ENCODE assay signal across 30 cellular contexts in genomic region chr12:8455727-8456360, GRCh38. TPM values are rescaled to one million over a fixed set of nuclear protein-coding genes. Genes with fewer than 3 reads are reported as not detected.
DNase-seq lines count a peak whose midpoint lies in the region; ATAC-seq, FAIRE-seq and TF ChIP-seq lines count a peak whose summit lies in the region.
"Had no signal": no experiment of that assay in that cellular context is flagged by ENCODE, and none has a peak within 500 bp of the region (broad histone marks: within the 10 kb centered on the region; RNA-seq: fewer than 3 reads in every experiment).

Gene CLEC6A (plus strand): TSS chr12:8455962. CDS start chr12:8456112, 150 bp downstream.

- H4K20me1 ChIP-seq in MM.1S (ENCODE audit: insufficient read depth, low read length) (no peaks in the 10 kb centered on the region), H1 (replicated peaks in 1 of 2; ENCODE audit: control insufficient read depth in 1 of 2, insufficient read depth in 2 of 2, low read length in 2 of 2) (no peaks in the 10 kb centered on the region)
- H4K20me1 ChIP-seq: BLaER1 had no signal

- H3F3A ChIP-seq in MM.1S (ENCODE audit: insufficient read depth, low read length) = no peaks in the 10 kb centered on the region

- H2AFZ ChIP-seq in MM.1S (ENCODE audit: low read length) = no peak within 1 kb of the TSS
- no peak within 1 kb of the TSS for H2AFZ ChIP-seq in H1 (ENCODE audit: low read length)

- peak within 1 kb of the TSS; percentile 91 for H2BK120ac ChIP-seq in H1 (replicated peaks; ENCODE audit: low read depth, low read length)

- 71% methylated on average over 2 of the region's 2 CpGs; no CpG with 5 or more reads in 1 of the 2 experiments for WGBS in H1 (ENCODE audit: extremely low coverage in 1 of 2, insufficient coverage in 1 of 2, insufficient read length in 1 of 2, insufficient replicate concordance in 2 of 2, low coverage in 1 of 2, low lambda C conversion rate in 2 of 2, missing lambda C conversion rate in 1 of 2), 2 experiments

- DNase-seq in CD14-positive monocyte (ENCODE audit: low spot score) (no peak), MM.1S (no peak), H1 (ENCODE audit: low read depth in 1 of 2, low spot score in 2 of 2) (no peak), NCI-H2171 (lab: John Stamatoyannopoulos, UW) (no peak)
- DNase-seq in effector CD4-positive, alpha-beta T cell = no peak
- DNase-seq: activated CD4-positive, CD25-positive, alpha-beta regulatory T cell; body of pancreas; foreskin fibroblast; hypothalamus; mammary epithelial cell; NCI-H1092; NCI-H2107; NCI-H524; OCI-M1; SJCRH30; stimulated activated CD4-positive, alpha-beta T cell treated with anti-CD3 and anti-CD28 coated beads, Interleukin-2, amount 100 ng/mL, for 48 hours had no signal

- TF ChIP-seq CTCF in CD14-positive monocyte (IDR thresholded peaks at IDR 0.05) = no peak
- no peak for TF ChIP-seq CTCF in MM.1S (IDR thresholded peaks at IDR 0.05; ENCODE audit: low read length)
- no peak for TF ChIP-seq CTCF in H1 (IDR thresholded peaks at IDR 0.05; ENCODE audit: control extremely low read depth in 1 of 3, insufficient read depth in 1 of 3, low read depth in 1 of 3, low read length in 3 of 3)

- H4K91ac ChIP-seq in H1 (replicated peaks; ENCODE audit: insufficient read length, low read length) = no peak within 1 kb of the TSS

- H3K4me1 ChIP-seq in MM.1S (ENCODE audit: low read length) (0 out of 2 replicates have a peak, but pooled peaks cover 6% of the 10 kb centered on the region), H1 (replicated peaks in 1 of 4; ENCODE audit: control insufficient read depth in 3 of 4, insufficient read depth in 4 of 4, low read length in 3 of 4) (peaks cover 0 to 4% (median under 1%) of the 10 kb centered on the region in 4 experiments; a peak in 3 of 7 replicates)
- H3K4me1 ChIP-seq: BLaER1, body of pancreas, suprapubic skin had no signal

- peaks cover 0 to 3% (median 1%) of the 10 kb centered on the region in 3 donors for H3K27me3 Mint-ChIP-seq in CD14-positive monocyte (ENCODE audit: low read depth in 3 of 3)

- peak within 1 kb of the TSS; percentile 96 to 99 (median 97) for H3K27ac Mint-ChIP-seq in CD14-positive monocyte
- H3K27ac Mint-ChIP-seq: activated naive CD8-positive, alpha-beta T cell; natural killer cell treated with Interleukin-12 subunit alpha and Interleukin-12 subunit beta and Interleukin-15 and Interleukin-18, amount 100 ng/mL, for 72 hours; T-helper 2 cell treated with Interferon-gamma antibody and Interleukin-4, amounts not matched to agents 5 μg/mL and 100 μg/mL, for 36 hours had no signal

- no peaks in the 10 kb centered on the region for H3K36me3 ChIP-seq in MM.1S (replicated peaks; ENCODE audit: insufficient read depth, low read length)
- H3K36me3 ChIP-seq in H1 (ENCODE audit: control insufficient read depth in 2 of 4, insufficient read depth in 4 of 4, low read length in 3 of 4) = no peaks in the 10 kb centered on the region
- H3K36me3 ChIP-seq: BLaER1, SJCRH30, suprapubic skin had no signal

- no peak within 1 kb of the TSS for H4K8ac ChIP-seq in H1 (ENCODE audit: extremely low read depth, insufficient read depth, low read length)

- H3K9ac ChIP-seq in MM.1S (ENCODE audit: low read length) (no peak within 1 kb of the TSS), H1 (replicated peaks in 1 of 4; ENCODE audit: extremely low read depth in 1 of 4, low read depth in 3 of 4, low read length in 3 of 4) (no peak within 1 kb of the TSS)
- H3K9ac ChIP-seq: BLaER1 had no signal

- no peaks in the 10 kb centered on the region for H3K9me2 ChIP-seq in MM.1S (replicated peaks; ENCODE audit: insufficient read depth, low read length)

- peaks cover 6 to 18% of the 10 kb centered on the region in 2 donors for H3K36me3 Mint-ChIP-seq in CD14-positive monocyte
- H3K36me3 Mint-ChIP-seq: activated naive CD8-positive, alpha-beta T cell; natural killer cell treated with Interleukin-12 subunit alpha and Interleukin-12 subunit beta and Interleukin-15 and Interleukin-18, amount 100 ng/mL, for 72 hours had no signal

- CTCF ChIA-PET in H1 (lab: Charles Lee; ENCODE audit: partially characterized antibody) = interaction anchor here (1.5 kb wide), 1 partner anchor 27 kb away, joined by 3 read pairs; no protein-coding TSS in a partner anchor

- H3K4me3 ChIP-seq in MM.1S (ENCODE audit: low read length) = no peak within 1 kb of the TSS
- no peak within 1 kb of the TSS for H3K4me3 ChIP-seq in H1 (ENCODE audit: extremely low read depth in 1 of 4, insufficient read depth in 2 of 4, low read depth in 3 of 4, low read length in 4 of 4)
- H3K4me3 ChIP-seq: BLaER1, body of pancreas, coronary artery, SJCRH30, suprapubic skin had no signal

- peak within 1 kb of the TSS; percentile 56 for H2BK20ac ChIP-seq in H1 (ENCODE audit: low read length)

- no peak for TF ChIP-seq EP300 in H1 (IDR thresholded peaks at IDR 0.05; ENCODE audit: borderline replicate concordance in 1 of 2, low read depth in 2 of 2, low read length in 2 of 2)

- peak within 1 kb of the TSS; percentile 48 to 69 for H3K4me3 Mint-ChIP-seq in CD14-positive monocyte
- H3K4me3 Mint-ChIP-seq: activated naive CD8-positive, alpha-beta T cell; natural killer cell treated with Interleukin-12 subunit alpha and Interleukin-12 subunit beta and Interleukin-15 and Interleukin-18, amount 100 ng/mL, for 72 hours; T-helper 2 cell treated with Interferon-gamma antibody and Interleukin-4, amounts not matched to agents 5 μg/mL and 100 μg/mL, for 36 hours had no signal

- H3K79me1 ChIP-seq in H1 (ENCODE audit: low read depth, low read length) = no peaks in the 10 kb centered on the region

- ATAC-seq in GM21390 (IDR thresholded peaks at IDR 0.05; ENCODE audit: unreplicated experiment) = peak; percentile 67
- no peak for ATAC-seq in HG03039 (IDR thresholded peaks at IDR 0.05; ENCODE audit: unreplicated experiment)
- no peak for ATAC-seq in GM18505 (IDR thresholded peaks at IDR 0.05; ENCODE audit: unreplicated experiment)
- ATAC-seq: body of pancreas; natural killer cell treated with Interleukin-12 subunit alpha and Interleukin-12 subunit beta and Interleukin-15 and Interleukin-18, amount 100 ng/mL, for 72 hours had no signal

- H3K9me3 ChIP-seq in MM.1S (replicated peaks; ENCODE audit: insufficient read depth, low read length) (no peaks in the 10 kb centered on the region), H1 (ENCODE audit: insufficient read depth in 2 of 2, low read depth in 1 of 2, low read length in 1 of 2) (no peaks in the 10 kb centered on the region; a peak in 1 of 4 replicates)
- H3K9me3 ChIP-seq: BLaER1, body of pancreas, SJCRH30, suprapubic skin had no signal

- peak within 1 kb of the TSS; percentile 10; the same call in 1 of the 2 replicates for H2BK5ac ChIP-seq in H1 (ENCODE audit: low read depth, low read length)

- no peak within 1 kb of the TSS; the same call in 1 of the 2 replicates for H2AK5ac ChIP-seq in H1 (ENCODE audit: low read depth, low read length)

- no peak within 1 kb of the TSS for H3K27ac ChIP-seq in MM.1S (ENCODE audit: low read length)
- no peak within 1 kb of the TSS for H3K27ac ChIP-seq in H1 (ENCODE audit: low read depth, low read length)
- H3K27ac ChIP-seq: 22Rv1, BLaER1, body of pancreas, coronary artery, SJCRH30, suprapubic skin had no signal

- H3K27me3 ChIP-seq in MM.1S (replicated peaks; ENCODE audit: insufficient read depth, low read length) (no peaks in the 10 kb centered on the region), H1 (replicated peaks in 1 of 4; ENCODE audit: control insufficient read depth in 3 of 4, extremely low read depth in 1 of 4, insufficient read depth in 3 of 4, low read length in 3 of 4) (no peaks in the 10 kb centered on the region)
- H3K27me3 ChIP-seq: BLaER1, body of pancreas, SJCRH30, suprapubic skin had no signal

- no peak within 1 kb of the TSS for H3K14ac ChIP-seq in H1 (ENCODE audit: insufficient read length)

- H3K4ac ChIP-seq in H1 (replicated peaks; ENCODE audit: insufficient read length, low read depth, low read length) = no peak within 1 kb of the TSS

- peak within 1 kb of the TSS; percentile 64; the same call in 1 of the 2 replicates for H2BK12ac ChIP-seq in H1 (ENCODE audit: low read depth, low read length)

- H3K23me2 ChIP-seq in H1 (ENCODE audit: low read depth, low read length) = no peaks in the 10 kb centered on the region

- H2BK15ac ChIP-seq in H1 (ENCODE audit: low read length) = no peak within 1 kb of the TSS

- no peak for TF ChIP-seq RAD21 in H1 (IDR thresholded peaks at IDR 0.05 in 1 of 2, conservative IDR thresholded peaks at IDR 0.05 in 1 of 2; ENCODE audit: low read depth in 2 of 2, low read length in 2 of 2)

- no peak within 1 kb of the TSS for H3K56ac ChIP-seq in H1 (replicated peaks; ENCODE audit: insufficient read length, low read depth, low read length)

- FAIRE-seq in H1 (lab: Jason Lieb, UNC) = no peak
- FAIRE-seq: endothelial cell of umbilical vein, keratinocyte had no signal

- no peak within 1 kb of the TSS for H4K5ac ChIP-seq in H1 (ENCODE audit: insufficient read length, low read depth, low read length)

- peaks cover 0 to 6% (median 2%) of the 10 kb centered on the region in 7 donors for H3K9me3 Mint-ChIP-seq in CD14-positive monocyte
- H3K9me3 Mint-ChIP-seq: natural killer cell treated with Interleukin-12 subunit alpha and Interleukin-12 subunit beta and Interleukin-15 and Interleukin-18, amount 100 ng/mL, for 72 hours; T-helper 2 cell treated with Interferon-gamma antibody and Interleukin-4, amounts not matched to agents 5 μg/mL and 100 μg/mL, for 36 hours had no signal

- POLR2A ChIA-PET in H1 (lab: Charles Lee; ENCODE audit: partially characterized antibody) = no interaction called here

- TF ChIP-seq POLR2A in H1 (IDR thresholded peaks at IDR 0.05; ENCODE audit: control extremely low read depth in 1 of 2, low read depth in 2 of 2, low read length in 2 of 2) = no peak
- no peak for TF ChIP-seq POLR2A in GM18505 (IDR thresholded peaks at IDR 0.05; ENCODE audit: borderline replicate concordance, extremely low read depth, insufficient read depth, insufficient read length)

- intact Hi-C loops in CD14-positive monocyte (cut with micrococcal nuclease) = no loop called here

- H3K18ac ChIP-seq in H1 (ENCODE audit: extremely low read depth, low read length) = no peak within 1 kb of the TSS

- peaks cover 73% of the 10 kb centered on the region for H3K4me1 Mint-ChIP-seq in CD14-positive monocyte

- H3K4me2 ChIP-seq in MM.1S (ENCODE audit: low read depth, low read length) = peak within 1 kb of the TSS; percentile 12; the same call in 1 of the 2 replicates
- no peak within 1 kb of the TSS for H3K4me2 ChIP-seq in H1 (ENCODE audit: insufficient read depth in 1 of 2, low read depth in 2 of 2, low read length in 2 of 2)
- H3K4me2 ChIP-seq: BLaER1 had no signal

- H3K23ac ChIP-seq in H1 (ENCODE audit: insufficient read length) = no peak within 1 kb of the TSS

- H3K79me2 ChIP-seq in MM.1S (ENCODE audit: low read length) (no peaks in the 10 kb centered on the region), H1 (ENCODE audit: control insufficient read depth in 1 of 2, insufficient read depth in 2 of 2, low read length in 2 of 2) (no peaks in the 10 kb centered on the region)

RNA-seq across cellular contexts. Expression of gene CLEC6A, which starts in this region (rescaled TPM):
- 1 to 10 TPM; 3.2 to 6.3 TPM for polyA plus RNA-seq in CD14-positive monocyte
- total RNA-seq in H1 (2021; fragmentation: NEBNext Ultra II Directional; extraction: Animal tissue kit (Norgen Biotek cat#: 25700)) = not detected in 2 replicates
- polyA plus RNA-seq in H1 (2011; rRNA removed) = not detected in 2 replicates
- polyA plus RNA-seq in H1 (2011; cell fraction: cytosol; rRNA removed) = not detected
- polyA plus RNA-seq in H1 (2011; cell fraction: nucleus; rRNA removed) = not detected
- not detected in 4 replicates for polyA plus RNA-seq in H1 (2012, experiment 1 of 2)
- not detected for polyA plus RNA-seq in H1 (2012, experiment 2 of 2)
- polyA plus RNA-seq in H1 (2013, experiment 1 of 2) = 0.10 TPM
- polyA plus RNA-seq in H1 (2013, experiment 2 of 2) = 0.06 TPM
- 0.10 TPM in 1 of 2 replicates, not detected in the other for polyA minus RNA-seq in H1 (2011; rRNA and poly(A)+ RNA removed)
- not detected for polyA minus RNA-seq in H1 (2011; cell fraction: cytosol; rRNA and poly(A)+ RNA removed)
- 0.70 TPM for polyA minus RNA-seq in H1 (2011; cell fraction: nucleus; rRNA and poly(A)+ RNA removed)
- total RNA-seq: body of pancreas; endothelial cell of umbilical vein; G401; mammary epithelial cell; natural killer cell treated with Interleukin-12 subunit alpha and Interleukin-12 subunit beta and Interleukin-15 and Interleukin-18, amount 100 ng/mL, for 72 hours; posterior vena cava; SJCRH30; suprapubic skin had no signal
- polyA plus RNA-seq: endothelial cell of umbilical vein, keratinocyte, mammary epithelial cell had no signal
